In the genomic region with DNA sequence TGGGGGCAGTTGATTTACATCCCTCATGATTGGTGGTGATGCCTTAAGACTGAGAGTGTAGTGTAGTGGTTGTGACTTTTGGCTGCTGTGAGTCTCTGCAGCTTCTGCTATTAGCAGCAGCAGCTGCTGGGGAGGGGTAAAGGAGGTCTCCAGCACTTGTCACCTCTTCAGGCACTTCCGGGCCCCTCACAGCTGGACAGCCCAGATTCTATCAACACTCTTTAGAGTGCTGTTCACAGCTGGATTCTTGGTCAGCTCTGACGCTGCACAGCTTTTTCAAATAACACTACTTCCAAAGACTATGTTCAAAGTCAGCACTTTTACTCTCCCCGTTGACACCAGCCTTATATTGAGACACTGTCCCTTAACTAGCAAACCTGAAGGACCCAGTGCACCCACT, we compare ENCODE assay signal across 25 cellular contexts.
"Had no signal": no experiment of that assay in that cellular context is flagged by ENCODE, and none has a peak within 500 bp of the region (broad histone marks: within the 10 kb centered on the region; RNA-seq: fewer than 3 reads in every experiment).

No MANE protein-coding gene starts in this region.

- H3K9me3 ChIP-seq: gastrocnemius medialis, neutrophil, pancreas, stomach, thyroid gland had no signal

- H3K36me3 ChIP-seq: gastrocnemius medialis, neutrophil, pancreas, stomach, thyroid gland had no signal

- H3K27ac ChIP-seq: dorsolateral prefrontal cortex, epithelial cell of prostate, gastrocnemius medialis, neutrophil, pancreas, stomach, thyroid gland had no signal

- H3K4me1 ChIP-seq: gastrocnemius medialis, pancreas, stomach, thyroid gland had no signal

- ATAC-seq: esophagus mucosa; gastrocnemius medialis; left cardiac atrium; naive thymus-derived CD8-positive, alpha-beta T cell; pancreas; sciatic nerve had no signal

- DNase-seq: caudate nucleus; cerebellar nuclear complex; dorsolateral prefrontal cortex; effector CD4-positive, alpha-beta T cell; foreskin fibroblast; gastrocnemius medialis; head of caudate nucleus; hippocampal formation; left cardiac atrium; naive thymus-derived CD8-positive, alpha-beta T cell; pancreas; retina; stimulated activated CD4-positive, alpha-beta T cell treated with anti-CD3 and anti-CD28 coated beads, Interleukin-12 subunit alpha, Interleukin-12 subunit beta, amount 100 ng/mL, for 4 hours; stimulated activated CD4-positive, alpha-beta T cell treated with anti-CD3 and anti-CD28 coated beads, Interleukin-1b, Interleukin-23, amount 100 ng/mL, for 48 hours; stimulated activated CD4-positive, alpha-beta T cell treated with anti-CD3 and anti-CD28 coated beads, Interleukin-4, amount 100 ng/mL, for 1 hour; stimulated activated CD8-positive, alpha-beta memory T cell treated with anti-CD3 and anti-CD28 coated beads, Interleukin-4, amount 100 ng/mL, for 48 hours; stimulated activated naive CD4-positive, alpha-beta T cell treated with Interleukin-2 at 50 U/mL for 16 hours; stomach; thyroid gland had no signal

- H3K4me3 ChIP-seq: dorsolateral prefrontal cortex, gastrocnemius medialis, lung, pancreas, smooth muscle cell, stomach, thyroid gland had no signal

- H3K27me3 ChIP-seq: gastrocnemius medialis, neutrophil, pancreas, stomach, thyroid gland had no signal

- H3K4me2 ChIP-seq: smooth muscle cell had no signal
